In genomic region chr1:113792986-113793385, GRCh38 we compare ENCODE assay signal across 20 cellular contexts. TPM values are rescaled to one million over a fixed set of nuclear protein-coding genes. Genes with fewer than 3 reads are reported as not detected.
A peak's percentile ranks its signal among the peaks of the same experiment; 100 is the strongest.
DNase-seq lines count a peak whose midpoint lies in the region; ATAC-seq and TF ChIP-seq lines count a peak whose summit lies in the region.
"Had no signal": no experiment of that assay in that cellular context is flagged by ENCODE, and none has a peak within 500 bp of the region (broad histone marks: within the 10 kb centered on the region; RNA-seq: fewer than 3 reads in every experiment).

No MANE protein-coding gene starts in this region.

- H3K4me1 ChIP-seq in adipocyte (ENCODE audit: control insufficient read depth, insufficient read depth, low read length) = peaks cover 17% of the 10 kb centered on the region

- no peaks in the 10 kb centered on the region for H3K27me3 Mint-ChIP-seq in T-helper 2 cell treated with Interferon-gamma antibody and Interleukin-4, amounts not matched to agents 5 μg/mL and 100 μg/mL, for 36 hours (ENCODE audit: low read depth)
- H3K27me3 Mint-ChIP-seq in natural killer cell (ENCODE audit: low read depth in 2 of 2) = no peaks in the 10 kb centered on the region

- DNase-seq in T-helper 2 cell treated with Interferon-gamma antibody and Interleukin-4, amounts not matched to agents 5 μg/mL and 100 μg/mL, for 36 hours (ENCODE audit: low spot score) = no peak
- no peak for DNase-seq in T-helper 2 cell
- DNase-seq in M059J (ENCODE audit: low read depth) = peak; percentile 71
- peak; percentile 21 for DNase-seq in adipocyte (ENCODE audit: low read depth)
- DNase-seq in natural killer cell = no peak
- no peak for DNase-seq in KG1 (lab: John Stamatoyannopoulos, UW)
- no peak for DNase-seq in RPMI8226
- DNase-seq: activated CD4-positive, CD25-positive, alpha-beta regulatory T cell treated with anti-CD3 and anti-CD28 coated beads, Interleukin-2, amount 50 U/mL, for 72 hours; activated T-cell treated with anti-CD3 and anti-CD28 coated beads for 4 hours; anterior cingulate cortex; Calu3; effector CD4-positive, alpha-beta T cell; gastrocnemius medialis; H7; mesendoderm; NCI-H1436; right lobe of liver; stimulated activated CD4-positive, alpha-beta T cell treated with anti-CD3 and anti-CD28 coated beads, Interleukin-4, amount 100 ng/mL, for 1 hour; upper lobe of right lung had no signal

- H3K4me3 Mint-ChIP-seq in T-helper 2 cell treated with Interferon-gamma antibody and Interleukin-4, amounts not matched to agents 5 μg/mL and 100 μg/mL, for 36 hours = no peak overlapping the region
- H3K4me3 Mint-ChIP-seq in natural killer cell = no peak overlapping the region

- intact Hi-C loops in natural killer cell (cut with micrococcal nuclease) = no loop called here

- peaks cover 35% of the 10 kb centered on the region for H3K4me1 Mint-ChIP-seq in T-helper 2 cell treated with Interferon-gamma antibody and Interleukin-4, amounts not matched to agents 5 μg/mL and 100 μg/mL, for 36 hours (ENCODE audit: low read depth)
- peaks cover 36 to 52% of the 10 kb centered on the region in 2 donors for H3K4me1 Mint-ChIP-seq in natural killer cell

- no peaks in the 10 kb centered on the region for H3K9me3 ChIP-seq in adipocyte (ENCODE audit: control insufficient read depth, low read length)
- H3K9me3 ChIP-seq: gastrocnemius medialis, right lobe of liver, upper lobe of right lung had no signal

- ATAC-seq in natural killer cell (no peak), HG02973 (IDR thresholded peaks at IDR 0.05; ENCODE audit: unreplicated experiment) (no peak)
- ATAC-seq: gastrocnemius medialis, upper lobe of right lung had no signal

- H3K36me3 ChIP-seq in adipocyte (ENCODE audit: control insufficient read depth, insufficient read depth, low read length, severe bottlenecking) = peaks cover 20% of the 10 kb centered on the region
- H3K36me3 ChIP-seq: gastrocnemius medialis had no signal

- TF ChIP-seq CTCF in natural killer cell (IDR thresholded peaks at IDR 0.05) = no peak

- no peaks in the 10 kb centered on the region for H3K27me3 ChIP-seq in adipocyte (replicated peaks; ENCODE audit: control insufficient read depth, insufficient read depth, low read length)
- H3K27me3 ChIP-seq: gastrocnemius medialis, right lobe of liver, upper lobe of right lung had no signal

- peak overlapping the region; percentile 26 for H3K27ac Mint-ChIP-seq in T-helper 2 cell treated with Interferon-gamma antibody and Interleukin-4, amounts not matched to agents 5 μg/mL and 100 μg/mL, for 36 hours
- peak overlapping the region; percentile 87 to 93 for H3K27ac Mint-ChIP-seq in natural killer cell

- no peak overlapping the region for H3K9ac ChIP-seq in adipocyte (ENCODE audit: low read length)

- H3K4me3 ChIP-seq in adipocyte (ENCODE audit: low read length) = no peak overlapping the region
- H3K4me3 ChIP-seq: gastrocnemius medialis, right lobe of liver, upper lobe of right lung had no signal

- no peaks in the 10 kb centered on the region for H3K9me3 Mint-ChIP-seq in T-helper 2 cell treated with Interferon-gamma antibody and Interleukin-4, amounts not matched to agents 5 μg/mL and 100 μg/mL, for 36 hours
- H3K9me3 Mint-ChIP-seq in natural killer cell = no peaks in the 10 kb centered on the region

- H3K36me3 Mint-ChIP-seq in T-helper 2 cell treated with Interferon-gamma antibody and Interleukin-4, amounts not matched to agents 5 μg/mL and 100 μg/mL, for 36 hours (ENCODE audit: low read depth) = peaks cover 70% of the 10 kb centered on the region
- peaks cover 6% of the 10 kb centered on the region for H3K36me3 Mint-ChIP-seq in natural killer cell

RNA-seq across cellular contexts. Expression of gene RSBN1, which starts 19.3 kb away (rescaled TPM):
- total RNA-seq in M059J (2014; rRNA removed; shearing (Covaris generic)) = 7.5 and 12.4 TPM in 2 replicates
- 10 to 100 TPM; 30.1 to 37.9 (median 36.5) TPM for total RNA-seq in natural killer cell

RNA-seq across cellular contexts. Expression of gene PHTF1, which starts 33.7 kb away (rescaled TPM):
- total RNA-seq in M059J (2014; rRNA removed; shearing (Covaris generic)) = 72.3 and 77.3 TPM in 2 replicates
- 10 to 100 TPM; 37.1 to 40.7 (median 40.6) TPM for total RNA-seq in natural killer cell

Comparison
In these comparisons a context has a peak if more than half of its experiments do, and no peak if none do; other contexts are left out.
1. DNase-seq: peak in M059J (single experiment) and adipocyte (single experiment); none in T-helper 2 cell treated with Interferon-gamma antibody and Interleukin-4, amounts not matched to agents 5 μg/mL and 100 μg/mL, for 36 hours (single experiment), T-helper 2 cell (0 of 5), natural killer cell (single experiment), KG1 (single experiment) and RPMI8226 (single experiment).